12 cellular contexts compared by ENCODE assay signal in the genomic region with DNA sequence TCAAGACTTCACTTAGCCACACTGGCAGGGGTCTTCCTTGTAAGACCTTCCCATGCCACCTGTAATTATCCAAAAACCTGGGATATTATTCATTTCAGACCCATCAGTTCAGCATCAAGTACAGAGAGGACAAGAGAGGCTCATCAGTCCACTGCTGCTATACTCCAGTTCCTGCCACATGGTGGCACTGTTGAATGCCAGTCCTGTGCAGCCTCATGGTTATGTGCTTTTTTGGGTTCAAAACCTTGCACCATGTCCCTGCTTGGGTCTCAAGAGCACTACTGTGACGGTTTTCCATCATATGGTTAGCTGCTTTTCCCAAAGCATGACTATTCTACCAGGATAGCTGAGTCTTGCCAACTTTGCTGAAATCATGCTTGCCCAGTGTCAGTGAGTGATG. TPM values are rescaled to one million over a fixed set of nuclear protein-coding genes. Genes with fewer than 3 reads are reported as not detected.
A peak's percentile ranks its signal among the peaks of the same experiment; 100 is the strongest.
DNase-seq lines count a peak whose midpoint lies in the region; ATAC-seq and TF ChIP-seq lines count a peak whose summit lies in the region.
"Had no signal": no experiment of that assay in that cellular context is flagged by ENCODE, and none has a peak within 500 bp of the region (broad histone marks: within the 10 kb centered on the region; RNA-seq: fewer than 3 reads in every experiment).

No MANE protein-coding gene starts in this region.

- H3K27me3 ChIP-seq in heart right ventricle (no peaks in the 10 kb centered on the region), endodermal cell (ENCODE audit: control insufficient read depth, insufficient read depth, low read length, poor library complexity, severe bottlenecking) (peaks cover 7% of the 10 kb centered on the region), transverse colon (no peaks in the 10 kb centered on the region)

- H3K4me1 ChIP-seq in heart right ventricle (peaks cover 8 to 41% (median 20%) of the 10 kb centered on the region in 9 donors), endodermal cell (ENCODE audit: control insufficient read depth, insufficient read depth, low read length) (peaks cover 9% of the 10 kb centered on the region), transverse colon (peaks cover 19 to 33% (median 31%) of the 10 kb centered on the region in 4 donors)

- H3K27me3 Mint-ChIP-seq in endodermal cell (ENCODE audit: insufficient read depth): peaks cover 6% of the 10 kb centered on the region
- no peaks in the 10 kb centered on the region for H3K27me3 Mint-ChIP-seq in T-helper 2 cell treated with Interferon-gamma antibody and Interleukin-4, amounts not matched to agents 5 μg/mL and 100 μg/mL, for 36 hours (ENCODE audit: low read depth)

- no peaks in the 10 kb centered on the region for H3K36me3 Mint-ChIP-seq in endodermal cell (ENCODE audit: low read depth)
- no peaks in the 10 kb centered on the region for H3K36me3 Mint-ChIP-seq in T-helper 2 cell treated with Interferon-gamma antibody and Interleukin-4, amounts not matched to agents 5 μg/mL and 100 μg/mL, for 36 hours (ENCODE audit: low read depth)

- in situ Hi-C loops in transverse colon (cut with MboI; ENCODE audit: low pct_ligation_motif_present in 1 of 4, low pct_unique_long_range_greater_than_20kb in 1 of 4, low sequenced_read_pairs in 3 of 4): no loop called here

- TF ChIP-seq CTCF in heart right ventricle (IDR thresholded peaks at IDR 0.05): peak in 5 of 9 donors; percentile 8 to 35 (median 15)
- peak; percentile 83 for TF ChIP-seq CTCF in endodermal cell (conservative IDR thresholded peaks at IDR 0.05)
- TF ChIP-seq CTCF in transverse colon (IDR thresholded peaks at IDR 0.05): peak in 4 of 5 experiments; percentile 9 to 16 (median 14)

- H3K4me3 ChIP-seq in heart right ventricle (no peak overlapping the region), endodermal cell (ENCODE audit: low read length) (no peak overlapping the region), transverse colon (no peak overlapping the region)

- TF ChIP-seq POLR2A in transverse colon (IDR thresholded peaks at IDR 0.05): no peak

- TF ChIP-seq EP300 in transverse colon (IDR thresholded peaks at IDR 0.05; ENCODE audit: low read depth): no peak

- intact Hi-C loops in heart right ventricle (cut with DNase I): loop anchor here in 4 of 10 donors (10.0 kb wide), 1 partner anchor 75 kb away; no protein-coding TSS in a partner anchor
- intact Hi-C loops in Right ventricle myocardium superior (cut with DNase I): loop anchor here (10.0 kb wide), 2 partner anchors 75 to 435 kb away; no protein-coding TSS in a partner anchor
- intact Hi-C loops in transverse colon (cut with DNase I; ENCODE audit: low total_unique reads): no loop called here

- H3K27ac Mint-ChIP-seq in endodermal cell: no peak overlapping the region
- H3K27ac Mint-ChIP-seq in T-helper 2 cell treated with Interferon-gamma antibody and Interleukin-4, amounts not matched to agents 5 μg/mL and 100 μg/mL, for 36 hours: no peak overlapping the region
- H3K27ac Mint-ChIP-seq: CD8-positive, alpha-beta memory T cell had no signal

- peaks cover 0 to 37% (median 0%) of the 10 kb centered on the region in 9 donors for H3K36me3 ChIP-seq in heart right ventricle
- H3K36me3 ChIP-seq in endodermal cell (ENCODE audit: control insufficient read depth, insufficient read depth, low read length): no peaks in the 10 kb centered on the region
- no peaks in the 10 kb centered on the region for H3K36me3 ChIP-seq in transverse colon

- H3K9me3 ChIP-seq in heart right ventricle: peaks cover 0 to 12% (median 0%) of the 10 kb centered on the region in 11 donors
- no peaks in the 10 kb centered on the region for H3K9me3 ChIP-seq in endodermal cell (ENCODE audit: control insufficient read depth, low read length)
- no peaks in the 10 kb centered on the region for H3K9me3 ChIP-seq in transverse colon

- no peak overlapping the region for H3K4me3 Mint-ChIP-seq in endodermal cell
- no peak overlapping the region for H3K4me3 Mint-ChIP-seq in T-helper 2 cell treated with Interferon-gamma antibody and Interleukin-4, amounts not matched to agents 5 μg/mL and 100 μg/mL, for 36 hours
- H3K4me3 Mint-ChIP-seq: CD8-positive, alpha-beta memory T cell had no signal

- H3K9ac ChIP-seq in endodermal cell (ENCODE audit: extremely low read depth, low read length, poor library complexity, severe bottlenecking): no peak overlapping the region

- ATAC-seq in heart right ventricle (no peak), Right ventricle myocardium superior (ENCODE audit: poor library complexity) (no peak), HG02981 (IDR thresholded peaks at IDR 0.05; ENCODE audit: unreplicated experiment) (no peak), GM18867 (IDR thresholded peaks at IDR 0.05; ENCODE audit: unreplicated experiment) (no peak)

- H3K27ac ChIP-seq in heart right ventricle (no peak overlapping the region), endodermal cell (ENCODE audit: low read depth, low read length) (no peak overlapping the region), transverse colon (no peak overlapping the region)

- WGBS in heart right ventricle, 2 donors: 65 to 87% methylated on average over 1 of the region's 1 CpG
- 53 to 55% methylated on average over 1 of the region's 1 CpG for WGBS in endodermal cell (ENCODE audit: insufficient coverage in 1 of 2, insufficient read length in 1 of 2), 2 experiments
- WGBS in transverse colon (ENCODE audit: low coverage in 1 of 2), 2 donors: 75% methylated on average over 1 of the region's 1 CpG; no CpG with 5 or more reads in 1 of the 2 donors

- peaks cover 19% of the 10 kb centered on the region for H3K4me1 Mint-ChIP-seq in endodermal cell
- H3K4me1 Mint-ChIP-seq in T-helper 2 cell treated with Interferon-gamma antibody and Interleukin-4, amounts not matched to agents 5 μg/mL and 100 μg/mL, for 36 hours (ENCODE audit: low read depth): peaks cover 2% of the 10 kb centered on the region
- H3K4me1 Mint-ChIP-seq: CD8-positive, alpha-beta memory T cell had no signal

- DNase-seq in heart right ventricle (no peak), Right ventricle myocardium superior (no peak), NAMALWA (ENCODE audit: low spot score) (peak; percentile 45), endodermal cell (peak; percentile 75), transverse colon (no peak)
- DNase-seq in T-helper 2 cell treated with Interferon-gamma antibody and Interleukin-4, amounts not matched to agents 5 μg/mL and 100 μg/mL, for 36 hours (ENCODE audit: low spot score): no peak
- DNase-seq: activated gamma-delta T cell; CD8-positive, alpha-beta memory T cell; effector memory CD4-positive, alpha-beta T cell; NCI-H446 had no signal

- H3K9me3 Mint-ChIP-seq in endodermal cell: peaks cover 5% of the 10 kb centered on the region
- H3K9me3 Mint-ChIP-seq in T-helper 2 cell treated with Interferon-gamma antibody and Interleukin-4, amounts not matched to agents 5 μg/mL and 100 μg/mL, for 36 hours: peaks cover 13% of the 10 kb centered on the region

RNA-seq across cellular contexts. Expression of gene PTGS1, which starts 8.5 kb away (rescaled TPM):
- total RNA-seq in heart right ventricle (10 to 100 TPM in 1 of 10 donors, 1 to 10 TPM in 9; 1.1 to 15.6 (median 4.0) TPM), Right ventricle myocardium superior (4.0 TPM), endodermal cell (1 to 10 TPM in 1 of 2 donors, under 1 TPM in 1; 0.84 to 1.1 TPM), transverse colon (10 to 100 TPM; 14.2 to 27.9 (median 20.2) TPM)
- polyA plus RNA-seq in heart right ventricle: 1 to 10 TPM in 1 of 2 donors, under 1 TPM in 1; 0.95 to 2.9 TPM
- 2.6 TPM for polyA plus RNA-seq in endodermal cell (2013, experiment 1 of 2)
- polyA plus RNA-seq in endodermal cell (2013, experiment 2 of 2): 2.0 TPM
- polyA plus RNA-seq: CD8-positive, alpha-beta memory T cell had no signal

Comparison
In these comparisons a context has a peak if more than half of its experiments do, and no peak if none do; other contexts are left out.
1. DNase-seq: peak in NAMALWA (single experiment) and endodermal cell (single experiment); none in heart right ventricle (0 of 2), Right ventricle myocardium superior (single experiment), transverse colon (single experiment) and T-helper 2 cell treated with Interferon-gamma antibody and Interleukin-4, amounts not matched to agents 5 μg/mL and 100 μg/mL, for 36 hours (single experiment).
2. CTCF ChIP-seq: peak in every context shown above with its lines; median percentile 83 in endodermal cell; 15 in heart right ventricle; 14 in transverse colon.